In genomic region chr15:40941528-40942336, GRCh38 we compare ENCODE assay signal across 1 cellular context.
TF ChIP-seq lines count a peak whose summit lies in the region.

No MANE protein-coding gene starts in this region.

TF ChIP-seq in HepG2, 621 proteins besides CTCF, POLR2A, EP300 and RAD21 (continued from another document and continues in another):
- TF ChIP-seq PAXIP1 (CRISPR knock-in tag; conservative IDR thresholded peaks at IDR 0.05): no peak
- TF ChIP-seq ZNF572 (CRISPR knock-in tag; IDR thresholded peaks at IDR 0.05): no peak
- TF ChIP-seq TSC22D2 (CRISPR knock-in tag; IDR thresholded peaks at IDR 0.05; ENCODE audit: borderline replicate concordance): no peak
- peak; percentile 79; the same call in 1 of the 2 replicates for TF ChIP-seq ZNF639 (CRISPR knock-in tag; conservative IDR thresholded peaks at IDR 0.05)
- TF ChIP-seq ZNF260 (CRISPR knock-in tag; IDR thresholded peaks at IDR 0.05; ENCODE audit: borderline replicate concordance, low read depth): no peak
- TF ChIP-seq CHD2 (IDR thresholded peaks at IDR 0.05; ENCODE audit: low read depth, low read length): peak; percentile 61
- TF ChIP-seq DNMT1 (CRISPR knock-in tag; IDR thresholded peaks at IDR 0.05): no peak
- TF ChIP-seq ARID5B (CRISPR knock-in tag; IDR thresholded peaks at IDR 0.05): no peak
- TF ChIP-seq ZNF33B (CRISPR knock-in tag; IDR thresholded peaks at IDR 0.05): peak; percentile 43; the same call in 1 of the 2 replicates
- TF ChIP-seq ZNF276 (CRISPR knock-in tag; IDR thresholded peaks at IDR 0.05; ENCODE audit: low read depth): 0 out of 2 replicates have a peak, but pooled peaks have one; percentile 44
- TF ChIP-seq MEIS2 (CRISPR knock-in tag; IDR thresholded peaks at IDR 0.05): peak; percentile 29; the same call in 1 of the 2 replicates
- peak; percentile 69; the same call in 1 of the 2 replicates for TF ChIP-seq GFI1 (CRISPR knock-in tag; IDR thresholded peaks at IDR 0.05; ENCODE audit: borderline replicate concordance)
- no peak for TF ChIP-seq HIVEP1 (CRISPR knock-in tag; IDR thresholded peaks at IDR 0.05)
- peak; percentile 22; the same call in 1 of the 2 replicates for TF ChIP-seq ZNF543 (CRISPR knock-in tag; IDR thresholded peaks at IDR 0.05)
- TF ChIP-seq RORA (CRISPR knock-in tag; IDR thresholded peaks at IDR 0.05): no peak
- 0 out of 2 replicates have a peak, but pooled peaks have one; percentile 51 for TF ChIP-seq ZNF83 (CRISPR knock-in tag; IDR thresholded peaks at IDR 0.05; ENCODE audit: borderline replicate concordance)
- no peak; the same call in 1 of the 2 replicates for TF ChIP-seq SRY (CRISPR knock-in tag; IDR thresholded peaks at IDR 0.05)
- TF ChIP-seq ATF4 (CRISPR knock-in tag; IDR thresholded peaks at IDR 0.05): no peak
- TF ChIP-seq JUN (CRISPR knock-in tag; IDR thresholded peaks at IDR 0.05): no peak
- peak; percentile 65; the same call in 1 of the 2 replicates for TF ChIP-seq ZSCAN20 (CRISPR knock-in tag; IDR thresholded peaks at IDR 0.05; ENCODE audit: borderline replicate concordance)
- TF ChIP-seq ZNF709 (CRISPR knock-in tag; IDR thresholded peaks at IDR 0.05): peak; percentile 54; the same call in 1 of the 2 replicates
- no peak for TF ChIP-seq ZSCAN22 (CRISPR knock-in tag; IDR thresholded peaks at IDR 0.05)
- 0 out of 2 replicates have a peak, but pooled peaks have one; percentile 45 for TF ChIP-seq ZNF343 (CRISPR knock-in tag; IDR thresholded peaks at IDR 0.05)
- no peak for TF ChIP-seq DPF2 (CRISPR knock-in tag; IDR thresholded peaks at IDR 0.05; ENCODE audit: borderline replicate concordance, low read depth)
- TF ChIP-seq ZNF775 (CRISPR knock-in tag; IDR thresholded peaks at IDR 0.05; ENCODE audit: borderline replicate concordance): no peak
- TF ChIP-seq ZNF784 (CRISPR knock-in tag; IDR thresholded peaks at IDR 0.05; ENCODE audit: borderline replicate concordance): 0 out of 2 replicates have a peak, but pooled peaks have one; percentile 61
- TF ChIP-seq ZFY (CRISPR knock-in tag; IDR thresholded peaks at IDR 0.05): peak; percentile 83
- TF ChIP-seq WIZ (CRISPR knock-in tag; IDR thresholded peaks at IDR 0.05): no peak
- peak; percentile 80 for TF ChIP-seq ZNF687 (CRISPR knock-in tag; IDR thresholded peaks at IDR 0.05)
- 0 out of 2 replicates have a peak, but pooled peaks have one; percentile 2 for TF ChIP-seq DZIP1 (CRISPR knock-in tag; IDR thresholded peaks at IDR 0.05)
- TF ChIP-seq HNRNPLL (IDR thresholded peaks at IDR 0.05; ENCODE audit: low read depth, low read length, poor library complexity, severe bottlenecking): peak; percentile 54
- TF ChIP-seq ZBTB43 (CRISPR knock-in tag; conservative IDR thresholded peaks at IDR 0.05): no peak
- TF ChIP-seq NFRKB (IDR thresholded peaks at IDR 0.05): no peak
- TF ChIP-seq ZNF790 (CRISPR knock-in tag; IDR thresholded peaks at IDR 0.05; ENCODE audit: borderline replicate concordance): peak; percentile 56; the same call in 1 of the 2 replicates
- TF ChIP-seq FOSL2 (CRISPR knock-in tag; IDR thresholded peaks at IDR 0.05): peak; percentile 74
- no peak for TF ChIP-seq ATF3 (CRISPR knock-in tag; IDR thresholded peaks at IDR 0.05)
- no peak for TF ChIP-seq ZNF383 (CRISPR knock-in tag; IDR thresholded peaks at IDR 0.05; ENCODE audit: borderline replicate concordance)
- no peak for TF ChIP-seq ZNF615 (CRISPR knock-in tag; IDR thresholded peaks at IDR 0.05; ENCODE audit: borderline replicate concordance)
